ENCODE assay signal across 8 cellular contexts in the genomic region with DNA sequence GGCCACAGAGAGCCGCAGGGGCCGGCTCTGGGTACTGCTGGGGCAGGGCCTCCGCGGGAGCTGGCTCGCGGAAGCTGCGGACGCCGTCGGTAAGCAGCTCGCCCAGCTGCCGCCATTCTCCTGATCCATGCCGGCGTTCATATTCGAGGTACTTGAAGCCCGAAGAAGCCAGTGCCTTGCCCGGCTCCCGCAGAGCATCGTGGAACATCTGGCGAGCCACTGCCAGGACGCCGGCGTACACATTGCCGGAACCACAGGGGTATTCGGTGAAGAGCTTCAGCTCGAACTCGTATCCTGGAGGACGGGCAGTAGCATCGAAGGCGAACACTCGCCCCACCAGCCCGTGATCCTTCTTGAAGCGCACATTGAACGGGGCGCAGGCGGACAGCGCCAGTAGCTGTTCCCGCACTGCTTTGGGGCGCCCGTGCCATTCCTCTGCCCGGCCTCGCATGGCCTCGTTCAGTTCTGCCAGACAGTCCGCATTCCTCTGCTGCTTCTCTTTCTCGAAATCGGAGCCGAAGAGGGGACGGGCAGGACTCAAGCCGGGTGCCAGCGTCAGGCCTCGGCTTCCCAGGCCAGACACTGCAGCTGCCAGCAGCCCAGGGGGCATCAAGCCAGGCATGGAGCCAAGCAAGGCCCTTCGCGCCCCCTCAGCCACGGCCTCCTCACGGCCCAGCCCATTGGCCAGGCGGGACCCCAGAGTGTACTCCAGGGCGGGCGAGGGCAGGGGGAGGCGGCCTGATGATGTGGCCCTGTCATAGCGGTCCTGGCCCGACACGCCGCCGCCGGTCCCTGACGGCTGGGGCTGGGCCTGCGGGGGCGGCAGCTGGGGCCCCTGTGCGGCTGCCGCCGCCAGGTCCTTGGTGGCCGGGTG. TPM values are rescaled to one million over a fixed set of nuclear protein-coding genes. Genes with fewer than 3 reads are reported as not detected.
DNase-seq lines count a peak whose midpoint lies in the region; ATAC-seq lines count a peak whose summit lies in the region.

No MANE protein-coding gene starts in this region.

- DNase-seq in DMS79 treated with DMSO at 0.1 percent for 48 hours (lab: John Stamatoyannopoulos, UW) (peak; percentile 9), SKM-1 (lab: John Stamatoyannopoulos, UW; ENCODE audit: unreplicated experiment) (no peak), kidney tubule cell (ENCODE audit: low spot score) (no peak), dermis blood vessel endothelial cell (no peak)
- DNase-seq in activated T-helper 1 cell treated with anti-CD3 and anti-CD28 coated beads, Interleukin-12 subunit alpha, Interleukin-12 subunit beta, Interleukin-2, Interleukin-4 antibody, amounts not matched to agents 30 ng/mL and 10 ng/mL and 1 ng/mL, durations not matched to agents 14 hours and 24 hours and 36 hours (ENCODE audit: low spot score): no peak
- DNase-seq in stimulated activated naive CD8-positive, alpha-beta T cell treated with anti-CD3 and anti-CD28 coated beads, Interleukin-15, Interleukin-2, amounts not matched to agents 100 U/mL and 50 U/mL, for 24 hours: peak; percentile 63

- H3K9me3 Mint-ChIP-seq in activated T-helper 1 cell treated with anti-CD3 and anti-CD28 coated beads, Interleukin-12 subunit alpha, Interleukin-12 subunit beta, Interleukin-2, Interleukin-4 antibody, amounts not matched to agents 30 ng/mL and 10 ng/mL and 1 ng/mL, durations not matched to agents 14 hours and 24 hours and 36 hours: no peaks in the 10 kb centered on the region

- no peaks in the 10 kb centered on the region for H3K36me3 ChIP-seq in iPS-18a (ENCODE audit: control insufficient read depth, low read depth, low read length)

- no peaks in the 10 kb centered on the region for H3K9me3 ChIP-seq in iPS-18a (ENCODE audit: control insufficient read depth, low read depth, low read length)

- peaks cover 4% of the 10 kb centered on the region for H3K27me3 Mint-ChIP-seq in activated T-helper 1 cell treated with anti-CD3 and anti-CD28 coated beads, Interleukin-12 subunit alpha, Interleukin-12 subunit beta, Interleukin-2, Interleukin-4 antibody, amounts not matched to agents 30 ng/mL and 10 ng/mL and 1 ng/mL, durations not matched to agents 14 hours and 24 hours and 36 hours (ENCODE audit: insufficient read depth)

- peak overlapping the region; percentile 50 for H3K9ac ChIP-seq in iPS-18a (ENCODE audit: low read length)

- no peak overlapping the region for H3K27ac Mint-ChIP-seq in activated T-helper 1 cell treated with anti-CD3 and anti-CD28 coated beads, Interleukin-12 subunit alpha, Interleukin-12 subunit beta, Interleukin-2, Interleukin-4 antibody, amounts not matched to agents 30 ng/mL and 10 ng/mL and 1 ng/mL, durations not matched to agents 14 hours and 24 hours and 36 hours

- no peak overlapping the region for H3K27ac ChIP-seq in iPS-18a (ENCODE audit: low read length)

- H3K36me3 Mint-ChIP-seq in activated T-helper 1 cell treated with anti-CD3 and anti-CD28 coated beads, Interleukin-12 subunit alpha, Interleukin-12 subunit beta, Interleukin-2, Interleukin-4 antibody, amounts not matched to agents 30 ng/mL and 10 ng/mL and 1 ng/mL, durations not matched to agents 14 hours and 24 hours and 36 hours (ENCODE audit: low read depth): peaks cover 6% of the 10 kb centered on the region

- H3K27me3 ChIP-seq in iPS-18a (ENCODE audit: control insufficient read depth, insufficient read depth, low read length): no peaks in the 10 kb centered on the region

- peak overlapping the region; percentile 67 for H3K4me3 Mint-ChIP-seq in activated T-helper 1 cell treated with anti-CD3 and anti-CD28 coated beads, Interleukin-12 subunit alpha, Interleukin-12 subunit beta, Interleukin-2, Interleukin-4 antibody, amounts not matched to agents 30 ng/mL and 10 ng/mL and 1 ng/mL, durations not matched to agents 14 hours and 24 hours and 36 hours

- ATAC-seq in HG02642 (IDR thresholded peaks at IDR 0.05; ENCODE audit: poor library complexity, unreplicated experiment): peak; percentile 2
- peak; percentile 17 for ATAC-seq in stimulated activated naive CD8-positive, alpha-beta T cell treated with anti-CD3 and anti-CD28 coated beads, Interleukin-15, Interleukin-2, amounts not matched to agents 100 U/mL and 50 U/mL, for 24 hours

- intact Hi-C loops in activated T-helper 1 cell treated with anti-CD3 and anti-CD28 coated beads, Interleukin-12 subunit alpha, Interleukin-12 subunit beta, Interleukin-2, Interleukin-4 antibody, amounts not matched to agents 30 ng/mL and 10 ng/mL and 1 ng/mL, durations not matched to agents 14 hours and 24 hours and 36 hours (cut with micrococcal nuclease): loop anchor here (10.0 kb wide), 1 partner anchor 460 kb away; a partner anchor contains a TSS

- peaks cover 20% of the 10 kb centered on the region for H3K4me1 Mint-ChIP-seq in activated T-helper 1 cell treated with anti-CD3 and anti-CD28 coated beads, Interleukin-12 subunit alpha, Interleukin-12 subunit beta, Interleukin-2, Interleukin-4 antibody, amounts not matched to agents 30 ng/mL and 10 ng/mL and 1 ng/mL, durations not matched to agents 14 hours and 24 hours and 36 hours (ENCODE audit: low read depth)

- H3K4me3 ChIP-seq in iPS-18a (ENCODE audit: low read length): peak overlapping the region; percentile 85

- H3K4me1 ChIP-seq in iPS-18a (ENCODE audit: control insufficient read depth, low read depth, low read length): peaks cover 17% of the 10 kb centered on the region

RNA-seq across cellular contexts. Expression of a gene that starts 1.0 kb away (rescaled TPM):
- 20.9 and 21.5 TPM in 2 replicates for total RNA-seq in activated T-helper 1 cell treated with anti-CD3 and anti-CD28 coated beads, Interleukin-12 subunit alpha, Interleukin-12 subunit beta, Interleukin-2, Interleukin-4 antibody, amounts not matched to agents 30 ng/mL and 10 ng/mL and 1 ng/mL, durations not matched to agents 14 hours and 24 hours and 36 hours
- 31.6 and 32.7 TPM in 2 replicates for total RNA-seq in dermis blood vessel endothelial cell

RNA-seq across cellular contexts. Expression of a gene that starts 17.5 kb away (rescaled TPM):
- total RNA-seq in activated T-helper 1 cell treated with anti-CD3 and anti-CD28 coated beads, Interleukin-12 subunit alpha, Interleukin-12 subunit beta, Interleukin-2, Interleukin-4 antibody, amounts not matched to agents 30 ng/mL and 10 ng/mL and 1 ng/mL, durations not matched to agents 14 hours and 24 hours and 36 hours: 6.9 and 7.2 TPM in 2 replicates
- total RNA-seq in dermis blood vessel endothelial cell: 1.4 and 2.7 TPM in 2 replicates

RNA-seq across cellular contexts. Expression of a gene that starts 20.8 kb away (rescaled TPM):
- 0.27 and 0.34 TPM in 2 replicates for total RNA-seq in activated T-helper 1 cell treated with anti-CD3 and anti-CD28 coated beads, Interleukin-12 subunit alpha, Interleukin-12 subunit beta, Interleukin-2, Interleukin-4 antibody, amounts not matched to agents 30 ng/mL and 10 ng/mL and 1 ng/mL, durations not matched to agents 14 hours and 24 hours and 36 hours
- 0.14 TPM in 1 of 2 replicates, not detected in the other for total RNA-seq in dermis blood vessel endothelial cell

RNA-seq across cellular contexts. Expression of a gene that starts 22.0 kb away (rescaled TPM):
- 118 and 120 TPM in 2 replicates for total RNA-seq in activated T-helper 1 cell treated with anti-CD3 and anti-CD28 coated beads, Interleukin-12 subunit alpha, Interleukin-12 subunit beta, Interleukin-2, Interleukin-4 antibody, amounts not matched to agents 30 ng/mL and 10 ng/mL and 1 ng/mL, durations not matched to agents 14 hours and 24 hours and 36 hours
- 32.7 and 55.1 TPM in 2 replicates for total RNA-seq in dermis blood vessel endothelial cell

RNA-seq across cellular contexts. Expression of a gene that starts 29.7 kb away (rescaled TPM):
- total RNA-seq in activated T-helper 1 cell treated with anti-CD3 and anti-CD28 coated beads, Interleukin-12 subunit alpha, Interleukin-12 subunit beta, Interleukin-2, Interleukin-4 antibody, amounts not matched to agents 30 ng/mL and 10 ng/mL and 1 ng/mL, durations not matched to agents 14 hours and 24 hours and 36 hours: not detected in 2 replicates
- total RNA-seq in dermis blood vessel endothelial cell: not detected in 2 replicates

Comparison
In these comparisons a context has a peak if more than half of its experiments do, and no peak if none do; other contexts are left out.
1. DNase-seq: peak in DMS79 treated with DMSO at 0.1 percent for 48 hours (single experiment) and stimulated activated naive CD8-positive, alpha-beta T cell treated with anti-CD3 and anti-CD28 coated beads, Interleukin-15, Interleukin-2, amounts not matched to agents 100 U/mL and 50 U/mL, for 24 hours (single experiment); none in activated T-helper 1 cell treated with anti-CD3 and anti-CD28 coated beads, Interleukin-12 subunit alpha, Interleukin-12 subunit beta, Interleukin-2, Interleukin-4 antibody, amounts not matched to agents 30 ng/mL and 10 ng/mL and 1 ng/mL, durations not matched to agents 14 hours and 24 hours and 36 hours (single experiment), SKM-1 (single experiment), kidney tubule cell (single experiment) and dermis blood vessel endothelial cell (single experiment).